ENCODE assay signal across 8 cellular contexts in genomic region chr3:32685604-32686185, GRCh38. TPM values are rescaled to one million over a fixed set of nuclear protein-coding genes. Genes with fewer than 3 reads are reported as not detected.
DNase-seq lines count a peak whose midpoint lies in the region; ATAC-seq, FAIRE-seq and TF ChIP-seq lines count a peak whose summit lies in the region.

No MANE protein-coding gene starts in this region.

- no peak overlapping the region for H2BK120ac ChIP-seq in H1 (replicated peaks; ENCODE audit: low read depth, low read length)

- no peaks in the 10 kb centered on the region; the same call in 1 of the 2 replicates for H3K23me2 ChIP-seq in H1 (ENCODE audit: low read depth, low read length)

- POLR2A ChIA-PET in H1 (lab: Charles Lee; ENCODE audit: partially characterized antibody), result interaction anchor here (0.9 to 2.2 kb wide), 4 partner anchors 11 to 116 kb away, joined by 3 to 9 read pairs (median 4); no protein-coding TSS in a partner anchor

- H3K36me3 Mint-ChIP-seq in CD14-positive monocyte (peaks cover 10 to 19% of the 10 kb centered on the region in 2 donors), nephron progenitor cell (ENCODE audit: low read depth) (peaks cover 26% of the 10 kb centered on the region)

- H3K9me3 ChIP-seq in H1 (ENCODE audit: insufficient read depth in 2 of 2, low read depth in 1 of 2, low read length in 1 of 2), result no peaks in the 10 kb centered on the region

- H3K36me3 ChIP-seq in H1 (ENCODE audit: control insufficient read depth in 2 of 4, insufficient read depth in 4 of 4, low read length in 3 of 4), result peaks cover 0 to 6% (median 0%) of the 10 kb centered on the region in 4 experiments; a peak in 3 of 8 replicates

- no peak overlapping the region for H4K91ac ChIP-seq in H1 (replicated peaks; ENCODE audit: insufficient read length, low read length)

- TF ChIP-seq POLR2A in H1 (IDR thresholded peaks at IDR 0.05; ENCODE audit: control extremely low read depth in 1 of 2, low read depth in 2 of 2, low read length in 2 of 2), result no peak

- TF ChIP-seq CTCF in CD14-positive monocyte (IDR thresholded peaks at IDR 0.05), result peak; percentile 3
- TF ChIP-seq CTCF in H1 (IDR thresholded peaks at IDR 0.05; ENCODE audit: control extremely low read depth in 1 of 3, insufficient read depth in 1 of 3, low read depth in 1 of 3, low read length in 3 of 3), result no peak
- no peak for TF ChIP-seq CTCF in nephron progenitor cell (IDR thresholded peaks at IDR 0.05)

- H3K18ac ChIP-seq in H1 (ENCODE audit: extremely low read depth, low read length), result no peak overlapping the region

- 18% methylated on average over 20 of the region's 20 CpGs; no CpG with 5 or more reads in 1 of the 2 experiments for WGBS in H1 (ENCODE audit: extremely low coverage in 1 of 2, insufficient coverage in 1 of 2, insufficient read length in 1 of 2, insufficient replicate concordance in 2 of 2, low coverage in 1 of 2, low lambda C conversion rate in 2 of 2, missing lambda C conversion rate in 1 of 2), 2 experiments

- no peak for TF ChIP-seq RAD21 in H1 (IDR thresholded peaks at IDR 0.05 in 1 of 2, conservative IDR thresholded peaks at IDR 0.05 in 1 of 2; ENCODE audit: low read depth in 2 of 2, low read length in 2 of 2)

- H3K56ac ChIP-seq in H1 (replicated peaks; ENCODE audit: insufficient read length, low read depth, low read length), result peak overlapping the region; percentile 74

- CTCF ChIA-PET in H1 (lab: Charles Lee; ENCODE audit: partially characterized antibody), result interaction anchor here (1.5 to 1.7 kb wide), 2 partner anchors 11 to 48 kb away, joined by 3 to 9 read pairs; no protein-coding TSS in a partner anchor

- H3K23ac ChIP-seq in H1 (ENCODE audit: insufficient read length), result no peak overlapping the region

- no peak overlapping the region for H2BK15ac ChIP-seq in H1 (ENCODE audit: low read length)

- H3K9me3 Mint-ChIP-seq in CD14-positive monocyte, result no peaks in the 10 kb centered on the region
- H3K9me3 Mint-ChIP-seq in nephron progenitor cell, result no peaks in the 10 kb centered on the region

- no peak overlapping the region for H2BK12ac ChIP-seq in H1 (ENCODE audit: low read depth, low read length)

- H3K4me2 ChIP-seq in H1 (ENCODE audit: insufficient read depth in 1 of 2, low read depth in 2 of 2, low read length in 2 of 2), result peak overlapping the region; percentile 58 to 69

- no peaks in the 10 kb centered on the region for H3K27me3 Mint-ChIP-seq in CD14-positive monocyte (ENCODE audit: low read depth in 3 of 3)
- no peaks in the 10 kb centered on the region for H3K27me3 Mint-ChIP-seq in nephron progenitor cell (ENCODE audit: low read depth, poor library complexity)

- no peak for DNase-seq in CD14-positive monocyte (ENCODE audit: low spot score)
- DNase-seq in OCI-M1 (lab: John Stamatoyannopoulos, UW), result peak; percentile 54
- no peak for DNase-seq in H1 (ENCODE audit: low read depth in 1 of 2, low spot score in 2 of 2)
- no peak for DNase-seq in nephron progenitor cell
- no peak for DNase-seq in GM03348 (ENCODE audit: low spot score)
- DNase-seq in NAMALWA (ENCODE audit: low spot score), result no peak

- FAIRE-seq in H1 (lab: Jason Lieb, UNC), result no peak

- H2AFZ ChIP-seq in H1 (ENCODE audit: low read length), result no peak overlapping the region

- no peaks in the 10 kb centered on the region for H3K27me3 ChIP-seq in H1 (replicated peaks in 1 of 4; ENCODE audit: control insufficient read depth in 3 of 4, extremely low read depth in 1 of 4, insufficient read depth in 3 of 4, low read length in 3 of 4)

- H2BK5ac ChIP-seq in H1 (ENCODE audit: low read depth, low read length), result no peak overlapping the region

- no peak overlapping the region for H3K14ac ChIP-seq in H1 (ENCODE audit: insufficient read length)

- ATAC-seq in GM21515 (IDR thresholded peaks at IDR 0.05; ENCODE audit: unreplicated experiment), result peak; percentile 3
- no peak for ATAC-seq in activated CD4-positive, CD25-positive, alpha-beta regulatory T cell treated with anti-CD3 and anti-CD28 coated beads, Interleukin-2, amount 50 U/mL, for 24 hours

- peaks cover 5% of the 10 kb centered on the region; the same call in 1 of the 2 replicates for H3K79me1 ChIP-seq in H1 (ENCODE audit: low read depth, low read length)

- H3K4me3 Mint-ChIP-seq in CD14-positive monocyte, result peak overlapping the region; percentile 88 to 94
- peak overlapping the region; percentile 96 for H3K4me3 Mint-ChIP-seq in nephron progenitor cell

- H3K9ac ChIP-seq in H1 (replicated peaks in 1 of 4; ENCODE audit: extremely low read depth in 1 of 4, low read depth in 3 of 4, low read length in 3 of 4), result peak overlapping the region; percentile 65 to 80 (median 68)

- TF ChIP-seq EP300 in H1 (IDR thresholded peaks at IDR 0.05; ENCODE audit: borderline replicate concordance in 1 of 2, low read depth in 2 of 2, low read length in 2 of 2), result no peak

- H2BK20ac ChIP-seq in H1 (ENCODE audit: low read length), result no peak overlapping the region

- no peak overlapping the region for H3K4ac ChIP-seq in H1 (replicated peaks; ENCODE audit: insufficient read length, low read depth, low read length)

- H2AK5ac ChIP-seq in H1 (ENCODE audit: low read depth, low read length), result no peak overlapping the region

- H4K8ac ChIP-seq in H1 (ENCODE audit: extremely low read depth, insufficient read depth, low read length), result 0 out of 2 replicates have a peak overlapping the region, but pooled peaks have one; percentile 58

- peak overlapping the region; percentile 51; the same call in 1 of the 2 replicates for H3K27ac ChIP-seq in H1 (ENCODE audit: low read depth, low read length)

- H3K4me3 ChIP-seq in H1 (ENCODE audit: extremely low read depth in 1 of 4, insufficient read depth in 2 of 4, low read depth in 3 of 4, low read length in 4 of 4), result peak overlapping the region; percentile 83 to 96 (median 86)

- H3K79me2 ChIP-seq in H1 (ENCODE audit: control insufficient read depth in 1 of 2, insufficient read depth in 2 of 2, low read length in 2 of 2), result peaks cover 12 to 47% of the 10 kb centered on the region in 2 experiments

- H3K4me1 Mint-ChIP-seq in CD14-positive monocyte (peaks cover 26% of the 10 kb centered on the region), nephron progenitor cell (peaks cover 33% of the 10 kb centered on the region)

- peaks cover 0 to 3% of the 10 kb centered on the region in 2 experiments for H4K20me1 ChIP-seq in H1 (replicated peaks in 1 of 2; ENCODE audit: control insufficient read depth in 1 of 2, insufficient read depth in 2 of 2, low read length in 2 of 2)

- H3K27ac Mint-ChIP-seq in CD14-positive monocyte (peak overlapping the region; percentile 82 to 97 (median 95)), nephron progenitor cell (peak overlapping the region; percentile 98)

- intact Hi-C loops in CD14-positive monocyte (cut with micrococcal nuclease), result loop anchor here in 1 of 2 donors (10.0 kb wide), 2 partner anchors 111 to 181 kb away; partner anchors contain the start of genes CMTM6 and DYNC1LI1

- H4K5ac ChIP-seq in H1 (ENCODE audit: insufficient read length, low read depth, low read length), result peak overlapping the region; percentile 23

- H3K4me1 ChIP-seq in H1 (replicated peaks in 1 of 4; ENCODE audit: control insufficient read depth in 3 of 4, insufficient read depth in 4 of 4, low read length in 3 of 4), result peaks cover 0 to 9% (median 2%) of the 10 kb centered on the region in 4 experiments; a peak in 4 of 7 replicates

TF ChIP-seq in H1, 55 proteins besides CTCF, POLR2A, EP300 and RAD21 (continues in another document):
- TF ChIP-seq POU5F1 (IDR thresholded peaks at IDR 0.05; ENCODE audit: low read depth, low read length) (no peak), HDAC2 (IDR thresholded peaks at IDR 0.05; ENCODE audit: borderline replicate concordance in 1 of 2, low read depth in 2 of 2, low read length in 2 of 2) (0 out of 4 replicates have a peak, but pooled peaks of 1 of the 2 experiments have one; percentile 3)

RNA-seq across cellular contexts. Expression of gene CNOT10, which starts 0.7 kb away (rescaled TPM):
- polyA plus RNA-seq in CD14-positive monocyte (10 to 100 TPM; 17.9 to 21.5 TPM), H1 (2011; rRNA removed) (23.9 and 39.9 TPM in 2 replicates)
- total RNA-seq in H1 (2021; fragmentation: NEBNext Ultra II Directional; extraction: Animal tissue kit (Norgen Biotek cat#: 25700)), result 55.9 and 61.0 TPM in 2 replicates
- 41.5 TPM for polyA plus RNA-seq in H1 (2011; cell fraction: cytosol; rRNA removed)
- 25.5 TPM for polyA plus RNA-seq in H1 (2011; cell fraction: nucleus; rRNA removed)
- 30.4 to 50.6 TPM (median 32.2 TPM) in 4 replicates for polyA plus RNA-seq in H1 (2012, experiment 1 of 2)
- polyA plus RNA-seq in H1 (2012, experiment 2 of 2), result 7.1 TPM
- polyA plus RNA-seq in H1 (2013, experiment 1 of 2), result 29.1 TPM
- polyA plus RNA-seq in H1 (2013, experiment 2 of 2), result 26.6 TPM
- polyA minus RNA-seq in H1 (2011; rRNA and poly(A)+ RNA removed), result 47.2 and 54.8 TPM in 2 replicates
- 24.3 TPM for polyA minus RNA-seq in H1 (2011; cell fraction: cytosol; rRNA and poly(A)+ RNA removed)
- polyA minus RNA-seq in H1 (2011; cell fraction: nucleus; rRNA and poly(A)+ RNA removed), result 34.6 TPM
